8 cellular contexts compared by ENCODE assay signal in genomic region chr15:49421991-49422390, GRCh38. TPM values are rescaled to one million over a fixed set of nuclear protein-coding genes. Genes with fewer than 3 reads are reported as not detected.
DNase-seq lines count a peak whose midpoint lies in the region; ATAC-seq lines count a peak whose summit lies in the region.

No MANE protein-coding gene starts in this region.

- no peak overlapping the region for H3K27ac ChIP-seq in SK-N-MC

- H3K9me3 ChIP-seq in SK-N-MC (ENCODE audit: low read depth, low read length) = no peaks in the 10 kb centered on the region

- peak; percentile 92 for ATAC-seq in left lobe of liver
- ATAC-seq in GM21515 (IDR thresholded peaks at IDR 0.05; ENCODE audit: unreplicated experiment) = no peak

- H3K36me3 ChIP-seq in SK-N-MC (ENCODE audit: insufficient read depth, low read length) = no peaks in the 10 kb centered on the region

- DNase-seq in NCI-H524 (lab: John Stamatoyannopoulos, UW) = peak; percentile 15 to 70
- no peak for DNase-seq in NCI-H524 treated with DMSO at 0.1 percent for 48 hours (lab: John Stamatoyannopoulos, UW)
- peak; percentile 66 for DNase-seq in Jurkat, Clone E6-1 (ENCODE audit: low read depth, low spot score)
- peak; percentile 26 for DNase-seq in SK-N-MC (ENCODE audit: low read depth, low spot score)
- peak; percentile 52 for DNase-seq in cerebellar cortex (ENCODE audit: low spot score)
- peak; percentile 44 for DNase-seq in left lobe of liver (ENCODE audit: low spot score)
- DNase-seq in stimulated activated CD8-positive, alpha-beta memory T cell treated with anti-CD3 and anti-CD28 coated beads, Interleukin-12 subunit alpha, Interleukin-12 subunit beta, amount 100 ng/mL, for 1 hour (ENCODE audit: low read depth) = peak; percentile 22

- H3K9ac ChIP-seq in SK-N-MC (ENCODE audit: insufficient read length) = peak overlapping the region; percentile 35

- peak overlapping the region; percentile 14; the same call in 1 of the 2 replicates for H3K4me3 ChIP-seq in Jurkat, Clone E6-1 (ENCODE audit: low read length)
- peak overlapping the region; percentile 43 for H3K4me3 ChIP-seq in SK-N-MC

RNA-seq across cellular contexts. Expression of gene FGF7, which starts 1.1 kb away (rescaled TPM):
- not detected for polyA plus RNA-seq in Jurkat, Clone E6-1 (2012; ENCODE audit: insufficient read depth, insufficient read length)
- total RNA-seq in left lobe of liver = 0.30 TPM
